In the genomic region with DNA sequence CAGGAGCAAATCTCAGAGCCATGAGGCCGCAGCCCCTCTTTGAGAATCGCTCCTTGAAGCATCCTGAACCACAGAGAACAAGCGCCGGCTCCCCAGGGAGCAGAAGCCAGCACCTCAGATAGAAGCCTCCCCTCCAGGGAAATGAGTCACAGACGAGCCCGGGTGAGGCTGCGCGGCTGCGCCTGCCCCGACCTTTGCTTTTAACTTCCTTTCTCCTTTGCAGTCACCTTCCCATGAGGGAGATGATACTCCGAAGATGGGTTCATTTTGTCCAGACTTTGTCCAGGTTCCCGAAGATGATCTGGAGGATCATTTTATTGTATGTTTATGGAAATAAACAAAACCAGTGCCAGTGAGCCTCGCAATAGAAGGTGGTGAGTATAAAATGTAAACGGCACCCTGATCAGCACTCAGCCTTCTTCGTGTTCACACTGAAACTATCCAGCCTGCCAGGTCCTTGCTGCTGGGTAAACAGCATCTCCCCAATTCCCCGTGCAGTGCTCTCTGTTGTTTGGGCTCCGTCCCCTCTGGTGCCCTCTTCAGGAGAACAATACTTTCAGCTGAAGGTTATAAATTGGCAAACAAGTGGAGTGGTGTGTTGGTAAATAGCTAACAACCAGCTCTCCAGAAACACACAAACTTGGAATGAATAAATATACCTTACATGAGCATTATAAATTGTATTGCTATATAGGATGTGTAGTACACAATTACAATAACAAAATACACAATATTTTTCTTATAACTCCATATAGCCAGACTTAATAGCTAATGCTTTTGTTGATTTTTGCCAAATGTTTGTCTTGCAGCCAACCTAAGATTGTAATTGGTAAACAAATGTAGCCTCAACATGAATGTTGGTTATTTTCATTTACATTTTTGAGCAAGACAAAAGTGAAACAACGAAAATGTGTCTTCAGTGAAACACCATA, we compare ENCODE assay signal across 8 cellular contexts.
DNase-seq lines count a peak whose midpoint lies in the region; ATAC-seq and TF ChIP-seq lines count a peak whose summit lies in the region.

No MANE protein-coding gene starts in this region.

- DNase-seq in CD1c-positive myeloid dendritic cell (ENCODE audit: extremely low spot score) (peak; percentile 26), NCI-H345 (lab: John Stamatoyannopoulos, UW) (peak; percentile 86), ecto neural progenitor cell (ENCODE audit: low spot score) (peak; percentile 66), memory B cell (ENCODE audit: low spot score in 2 of 2) (peak in 1 of 2 donors; percentile 25)
- DNase-seq in activated CD4-positive, alpha-beta T cell treated with anti-CD3 and anti-CD28 coated beads for 4 hours: peak; percentile 43 to 49
- peak; percentile 23 for DNase-seq in stimulated activated CD8-positive, alpha-beta memory T cell treated with anti-CD3 and anti-CD28 coated beads, Interleukin-7, amount 100 ng/mL, for 24 hours (ENCODE audit: low read depth)

- H3K4me3 Mint-ChIP-seq in memory B cell: peak overlapping the region; percentile 88

- ATAC-seq in HG03196 (IDR thresholded peaks at IDR 0.05; ENCODE audit: unreplicated experiment): peak; percentile 73
- peak; percentile 71 for ATAC-seq in memory B cell (ENCODE audit: low read depth)

- no peaks in the 10 kb centered on the region for H3K36me3 Mint-ChIP-seq in memory B cell

- peaks cover 20% of the 10 kb centered on the region for H3K27me3 Mint-ChIP-seq in memory B cell

- H3K9me3 Mint-ChIP-seq in memory B cell: no peaks in the 10 kb centered on the region

- TF ChIP-seq POLR2A in GM19099 (IDR thresholded peaks at IDR 0.05; ENCODE audit: extremely low read depth, insufficient read length, low read depth): peak; percentile 26

- no peak overlapping the region for H3K27ac Mint-ChIP-seq in memory B cell

- H3K4me1 Mint-ChIP-seq in memory B cell: peaks cover 7% of the 10 kb centered on the region
